In genomic region chr4:186685744-186686143, GRCh38 we compare ENCODE assay signal across 12 cellular contexts. TPM values are rescaled to one million over a fixed set of nuclear protein-coding genes. Genes with fewer than 3 reads are reported as not detected.
A peak's percentile ranks its signal among the peaks of the same experiment; 100 is the strongest.
DNase-seq lines count a peak whose midpoint lies in the region; ATAC-seq and TF ChIP-seq lines count a peak whose summit lies in the region.
"Had no signal": no experiment of that assay in that cellular context is flagged by ENCODE, and none has a peak within 500 bp of the region (broad histone marks: within the 10 kb centered on the region; RNA-seq: fewer than 3 reads in every experiment).

No MANE protein-coding gene starts in this region.

- intact Hi-C loops in left ventricle myocardium superior (cut with micrococcal nuclease), result no loop called here

- H3K4me3 ChIP-seq in retinal pigment epithelial cell (ENCODE audit: low read length), result no peak overlapping the region

- TF ChIP-seq CTCF in retinal pigment epithelial cell (conservative IDR thresholded peaks at IDR 0.05; ENCODE audit: low read depth, low read length), result no peak

- ATAC-seq in left ventricle myocardium superior (peak; percentile 59), GM18502 (IDR thresholded peaks at IDR 0.05; ENCODE audit: poor library complexity, unreplicated experiment) (no peak), HG03196 (IDR thresholded peaks at IDR 0.05; ENCODE audit: unreplicated experiment) (no peak)
- ATAC-seq: natural killer cell; stimulated activated memory B cell treated with anti-CD40 and anti-IgM and Interleukin-4, amounts not matched to agents 10 μg/mL and 1 μg/mL and 100 μg/mL, for 72 hours had no signal

- DNase-seq in H4 (ENCODE audit: low spot score) (peak; percentile 74), amniotic epithelial cell (ENCODE audit: low read depth) (peak; percentile 94), left ventricle myocardium superior (no peak), retinal pigment epithelial cell (ENCODE audit: low read depth) (peak; percentile 65), SHP77 treated with DMSO at 0.1 percent for 48 hours (lab: John Stamatoyannopoulos, UW) (no peak), NCI-H446 (lab: John Stamatoyannopoulos, UW) (no peak)
- DNase-seq: activated CD4-positive, alpha-beta T cell treated with anti-CD3 and anti-CD28 coated beads for 1 hour; natural killer cell; NCI-H187 had no signal

RNA-seq across cellular contexts. Expression of gene FAT1, which starts 37.9 kb away (rescaled TPM):
- total RNA-seq in H4 (2014; rRNA removed; shearing (Covaris generic)), result 71.1 and 71.6 TPM in 2 replicates
- 61.8 TPM for total RNA-seq in left ventricle myocardium superior
- total RNA-seq: natural killer cell had no signal

Comparison
In these comparisons a context has a peak if more than half of its experiments do, and no peak if none do; other contexts are left out.
1. DNase-seq: peak in H4 (single experiment), amniotic epithelial cell (single experiment) and retinal pigment epithelial cell (single experiment); none in left ventricle myocardium superior (single experiment), SHP77 treated with DMSO at 0.1 percent for 48 hours (single experiment) and NCI-H446 (0 of 2).